Comparison of ENCODE assay signal across 8 cellular contexts in genomic region chr16:75464130-75464918, GRCh38. TPM values are rescaled to one million over a fixed set of nuclear protein-coding genes. Genes with fewer than 3 reads are reported as not detected.
DNase-seq lines count a peak whose midpoint lies in the region; ATAC-seq and TF ChIP-seq lines count a peak whose summit lies in the region.

TMEM170A (minus strand) TSS chr16:75464689; CDS start chr16:75464600, 89 bp downstream.

- peak within 1 kb of the TSS; percentile 79 for H3K4me3 ChIP-seq in lung

- peak; percentile 100 for TF ChIP-seq CTCF in lung (IDR thresholded peaks at IDR 0.05; ENCODE audit: control extremely low read depth, extremely low read depth)

- H3K9me3 ChIP-seq in lung (ENCODE audit: control insufficient read depth in 2 of 2, insufficient read depth in 1 of 2, low read length in 1 of 2) = no peaks in the 10 kb centered on the region

- no peaks in the 10 kb centered on the region for H3K36me3 ChIP-seq in lung (ENCODE audit: control insufficient read depth in 2 of 2, insufficient read depth in 2 of 2, low read length in 2 of 2)

- H3K27ac ChIP-seq in lung (ENCODE audit: low read depth in 1 of 2, low read length in 1 of 2) = peak within 1 kb of the TSS; percentile 98 to 99

- no peaks in the 10 kb centered on the region for H3K27me3 ChIP-seq in lung (ENCODE audit: control insufficient read depth, insufficient read depth)

- H3K4me1 ChIP-seq in lung (ENCODE audit: control insufficient read depth in 2 of 2, insufficient read depth in 2 of 2, low read length in 2 of 2) = peaks cover 9 to 10% of the 10 kb centered on the region in 2 donors

- peak; percentile 92 for ATAC-seq in GM19468 (IDR thresholded peaks at IDR 0.05; ENCODE audit: extremely low read depth, unreplicated experiment)
- peak; percentile 94 for ATAC-seq in lung (ENCODE audit: insufficient read depth, low FRiP score)

- DNase-seq in COR-L47 (lab: John Stamatoyannopoulos, UW) (peak; percentile 97), HS-5 (ENCODE audit: low read depth) (peak; percentile 98), NK-92 (lab: John Stamatoyannopoulos, UW; ENCODE audit: unreplicated experiment) (peak; percentile 90), lung (ENCODE audit: low spot score) (peak; percentile 99)
- DNase-seq in activated CD8-positive, alpha-beta memory T cell treated with anti-CD3 and anti-CD28 coated beads for 1 hour (ENCODE audit: extremely low read depth in 1 of 2, low read depth in 1 of 2) = peak; percentile 95 to 98
- peak; percentile 98 for DNase-seq in effector CD4-positive, alpha-beta T cell
- peak; percentile 96 to 99 (median 96) for DNase-seq in stimulated activated CD4-positive, alpha-beta T cell treated with anti-CD3 and anti-CD28 coated beads, TNF-alpha, amount 100 ng/mL, for 4 hours (ENCODE audit: low read depth in 3 of 3)

- WGBS in lung, 2 donors = 0 to 1% methylated on average over 78 to 89 of the region's 89 CpGs

RNA-seq across cellular contexts. Expression of gene TMEM170A, which starts in this region (rescaled TPM):
- total RNA-seq in lung = 10 to 100 TPM; 20.2 to 37.9 TPM
- 10 to 100 TPM in 1 of 2 donors, 1 to 10 TPM in 1; 8.2 to 10.3 TPM for polyA plus RNA-seq in lung

Comparison
In these comparisons a context has a peak if more than half of its experiments do, and no peak if none do; other contexts are left out.
1. Peak in every context shown above with its lines: DNase-seq, ATAC-seq, H3K4me3 ChIP-seq and H3K27ac ChIP-seq.